In the genomic region with DNA sequence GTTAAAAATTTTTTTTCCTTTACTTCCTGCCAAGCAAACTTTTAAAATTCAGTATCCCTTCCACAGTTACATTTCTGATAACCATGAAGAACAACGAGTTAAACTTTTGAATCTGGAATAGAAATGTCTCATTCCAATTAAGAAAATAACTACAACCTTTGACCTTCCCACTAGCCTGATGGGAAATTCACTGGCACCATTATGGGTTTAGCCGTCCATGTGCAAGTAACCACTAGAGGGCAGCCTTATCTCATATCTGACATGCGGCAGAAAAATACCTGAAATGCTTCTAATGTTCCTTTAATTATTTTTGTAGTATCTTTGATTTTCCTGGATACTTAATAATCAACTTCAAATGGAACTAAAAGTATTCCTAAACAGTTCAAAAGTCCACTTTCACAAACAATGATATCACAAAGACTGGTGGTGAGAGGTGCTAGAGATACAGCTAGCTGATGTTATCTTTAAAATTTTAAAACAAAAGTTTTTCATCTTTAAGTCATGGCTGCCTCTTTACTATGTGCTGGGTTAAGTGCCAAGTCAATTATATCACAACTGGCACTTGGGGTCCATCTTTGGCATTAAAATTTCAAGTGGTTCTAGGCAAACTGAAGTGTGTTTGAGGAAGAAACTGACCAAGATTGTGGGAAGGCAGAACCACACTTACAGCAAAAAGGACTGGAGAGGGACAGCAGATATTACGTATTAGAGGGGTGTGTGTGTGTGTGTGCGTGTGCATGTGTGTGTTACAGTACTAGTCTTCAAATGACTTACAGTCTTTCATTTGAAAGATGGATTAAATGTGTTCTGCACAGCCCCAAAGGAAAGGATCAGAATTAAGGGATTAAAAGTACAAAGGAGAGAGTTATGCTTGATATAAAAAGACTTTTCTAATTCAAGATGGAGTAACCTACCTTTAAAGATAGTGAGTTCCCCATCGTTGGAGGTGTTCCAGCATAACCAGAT, we compare ENCODE assay signal across 8 cellular contexts.
DNase-seq lines count a peak whose midpoint lies in the region; ATAC-seq and TF ChIP-seq lines count a peak whose summit lies in the region.

No MANE protein-coding gene starts in this region.

- H3K36me3 Mint-ChIP-seq in Calu3 (ENCODE audit: insufficient read depth, unreplicated experiment) = peaks cover 2% of the 10 kb centered on the region
- peaks cover 9% of the 10 kb centered on the region for H3K36me3 Mint-ChIP-seq in activated CD4-positive, alpha-beta T cell treated with anti-CD3 and anti-CD28 coated beads for 36 hours (ENCODE audit: low read depth)

- H3K9me3 ChIP-seq in HEK293 (ENCODE audit: control insufficient read depth, insufficient read depth, low read depth, low read length) = no peaks in the 10 kb centered on the region
- H3K9me3 ChIP-seq in mucosa of descending colon = no peaks in the 10 kb centered on the region
- no peaks in the 10 kb centered on the region for H3K9me3 ChIP-seq in vagina

- ATAC-seq in activated CD4-positive, alpha-beta T cell treated with anti-CD3 and anti-CD28 coated beads for 36 hours = no peak
- ATAC-seq in mucosa of descending colon (peak; percentile 83), GM21515 (IDR thresholded peaks at IDR 0.05; ENCODE audit: unreplicated experiment) (no peak)

- H3K4me3 Mint-ChIP-seq in Calu3 (ENCODE audit: low read depth, unreplicated experiment) = no peak overlapping the region
- H3K4me3 Mint-ChIP-seq in activated CD4-positive, alpha-beta T cell treated with anti-CD3 and anti-CD28 coated beads for 36 hours = peak overlapping the region; percentile 30

- DNase-seq in Calu3 = peak; percentile 76
- DNase-seq in NCI-H345 (lab: John Stamatoyannopoulos, UW) = peak; percentile 65
- DNase-seq in activated CD4-positive, alpha-beta T cell treated with anti-CD3 and anti-CD28 coated beads for 36 hours = peak; percentile 68
- DNase-seq in epidermal melanocyte (ENCODE audit: insufficient read length, low spot score) = peak; percentile 90
- DNase-seq in mucosa of descending colon = peak in 1 of 3 donors; percentile 82
- no peak for DNase-seq in vagina (ENCODE audit: extremely low spot score in 2 of 2)

- CTCF ChIA-PET in Calu3 (lab: Charles Lee) (interaction anchor here (0.7 to 1.6 kb wide), 7 partner anchors 202 to 1248 kb away, joined by 3 to 33 read pairs (median 5); no protein-coding TSS in a partner anchor), HEK293 (lab: Yijun Ruan, JAX) (interaction anchor here (0.5 to 4.9 kb wide), 17 partner anchors 9 to 1250 kb away, joined by 3 to 32 read pairs (median 3); no protein-coding TSS in a partner anchor)
- CTCF ChIA-PET in activated CD4-positive, alpha-beta T cell treated with anti-CD3 and anti-CD28 coated beads for 36 hours (lab: Charles Lee) = interaction anchor here (0.5 to 7.6 kb wide), 76 partner anchors 8 to 1249 kb away, joined by 3 to 114 read pairs (median 4); partner anchors contain the start of gene ICE2

- H3K4me1 Mint-ChIP-seq in Calu3 (ENCODE audit: low read depth, unreplicated experiment) = peaks cover 9% of the 10 kb centered on the region
- H3K4me1 Mint-ChIP-seq in activated CD4-positive, alpha-beta T cell treated with anti-CD3 and anti-CD28 coated beads for 36 hours = peaks cover 85% of the 10 kb centered on the region

- TF ChIP-seq POLR2A in vagina (IDR thresholded peaks at IDR 0.05) = no peak

- H3K27me3 ChIP-seq in vagina = no peaks in the 10 kb centered on the region

- H3K4me3 ChIP-seq in HEK293 (ENCODE audit: low read depth, low read length) (no peak overlapping the region), mucosa of descending colon (no peak overlapping the region), vagina (no peak overlapping the region)

- H3K4me1 ChIP-seq in HEK293 (ENCODE audit: control insufficient read depth, insufficient read depth, low read length) (peaks cover 23% of the 10 kb centered on the region), mucosa of descending colon (ENCODE audit: low read depth) (no peaks in the 10 kb centered on the region), vagina (peaks cover 51% of the 10 kb centered on the region)

- POLR2A ChIA-PET in HEK293 (lab: Yijun Ruan, JAX) = no interaction called here
- POLR2A ChIA-PET in activated CD4-positive, alpha-beta T cell treated with anti-CD3 and anti-CD28 coated beads for 36 hours (lab: Charles Lee) = interaction anchor here (0.9 to 1.0 kb wide), 2 partner anchors 12 to 331 kb away, joined by 3 to 4 read pairs; no protein-coding TSS in a partner anchor

- no peak overlapping the region for H3K27ac ChIP-seq in HEK293 (ENCODE audit: extremely low read depth, low read depth, low read length)
- H3K27ac ChIP-seq in vagina = peak overlapping the region; percentile 15

- intact Hi-C loops in Calu3 (cut with micrococcal nuclease; ENCODE audit: unreplicated experiment) (loop anchor here (1.0 to 5.0 kb wide), 5 partner anchors 136 to 1246 kb away; no protein-coding TSS in a partner anchor), mucosa of descending colon (cut with DNase I, micrococcal nuclease) (loop anchor here (5.0 to 10.0 kb wide), 3 partner anchors 326 to 469 kb away; no protein-coding TSS in a partner anchor), vagina (cut with DNase I) (loop anchor here (10.0 kb wide), 1 partner anchor 1249 kb away; no protein-coding TSS in a partner anchor)
- intact Hi-C loops in activated CD4-positive, alpha-beta T cell treated with anti-CD3 and anti-CD28 coated beads for 36 hours (cut with DNase I, micrococcal nuclease) = loop anchor here (1.0 to 10.0 kb wide), 14 partner anchors 17 to 1249 kb away; partner anchors contain the start of gene ICE2 (in 1 of the 2)

- H3K36me3 ChIP-seq in HEK293 (ENCODE audit: control insufficient read depth in 2 of 2, insufficient read depth in 1 of 2, low read length in 2 of 2) = no peaks in the 10 kb centered on the region
- H3K36me3 ChIP-seq in mucosa of descending colon (ENCODE audit: low read depth) = no peaks in the 10 kb centered on the region
- no peaks in the 10 kb centered on the region for H3K36me3 ChIP-seq in vagina

- H3K27ac Mint-ChIP-seq in Calu3 (ENCODE audit: unreplicated experiment) = no peak overlapping the region
- peak overlapping the region; percentile 87 for H3K27ac Mint-ChIP-seq in activated CD4-positive, alpha-beta T cell treated with anti-CD3 and anti-CD28 coated beads for 36 hours

- peaks cover 38% of the 10 kb centered on the region for H3K27me3 Mint-ChIP-seq in Calu3 (ENCODE audit: unreplicated experiment)
- no peaks in the 10 kb centered on the region for H3K27me3 Mint-ChIP-seq in activated CD4-positive, alpha-beta T cell treated with anti-CD3 and anti-CD28 coated beads for 36 hours

- peak; percentile 76 for TF ChIP-seq CTCF in Calu3 (IDR thresholded peaks at IDR 0.05; ENCODE audit: unreplicated experiment)
- TF ChIP-seq CTCF in HEK293 (tag by site-specific recombination; IDR thresholded peaks at IDR 0.05) = no peak
- peak; percentile 73 for TF ChIP-seq CTCF in mucosa of descending colon (IDR thresholded peaks at IDR 0.05)
- peak; percentile 78 to 92 (median 82) for TF ChIP-seq CTCF in vagina (IDR thresholded peaks at IDR 0.05)

- no peaks in the 10 kb centered on the region for H3K9me3 Mint-ChIP-seq in Calu3 (ENCODE audit: low read depth, unreplicated experiment)
- no peaks in the 10 kb centered on the region for H3K9me3 Mint-ChIP-seq in activated CD4-positive, alpha-beta T cell treated with anti-CD3 and anti-CD28 coated beads for 36 hours (ENCODE audit: low read depth)

- no TSS peak for BruUV-seq in Calu3 (replicated peaks; lab: Mats Ljungman, UMichigan)

TF ChIP-seq in HEK293, 187 proteins besides CTCF, POLR2A, EP300 and RAD21 (continues in another document):
- TF ChIP-seq, protein P1, sequence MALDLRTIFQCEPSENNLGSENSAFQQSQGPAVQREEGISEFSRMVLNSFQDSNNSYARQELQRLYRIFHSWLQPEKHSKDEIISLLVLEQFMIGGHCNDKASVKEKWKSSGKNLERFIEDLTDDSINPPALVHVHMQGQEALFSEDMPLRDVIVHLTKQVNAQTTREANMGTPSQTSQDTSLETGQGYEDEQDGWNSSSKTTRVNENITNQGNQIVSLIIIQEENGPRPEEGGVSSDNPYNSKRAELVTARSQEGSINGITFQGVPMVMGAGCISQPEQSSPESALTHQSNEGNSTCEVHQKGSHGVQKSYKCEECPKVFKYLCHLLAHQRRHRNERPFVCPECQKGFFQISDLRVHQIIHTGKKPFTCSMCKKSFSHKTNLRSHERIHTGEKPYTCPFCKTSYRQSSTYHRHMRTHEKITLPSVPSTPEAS (tag by site-specific recombination; IDR thresholded peaks at IDR 0.05) = peak; percentile 54
- peak; percentile 74 for TF ChIP-seq ZNF76 (tag by site-specific recombination; IDR thresholded peaks at IDR 0.05; ENCODE audit: borderline replicate concordance, low read depth)
- TF ChIP-seq YY1 (tag by site-specific recombination; IDR thresholded peaks at IDR 0.05) = 0 out of 2 replicates have a peak, but pooled peaks have one; percentile 23
- peak; percentile 85 for TF ChIP-seq ZNF654 (tag by site-specific recombination; IDR thresholded peaks at IDR 0.05; ENCODE audit: low read depth)
- TF ChIP-seq ATF2 (tag by site-specific recombination; IDR thresholded peaks at IDR 0.05; ENCODE audit: low read depth) = no peak
- TF ChIP-seq IKZF3 (tag by site-specific recombination; IDR thresholded peaks at IDR 0.05) = peak; percentile 79
- TF ChIP-seq ELK4 (IDR thresholded peaks at IDR 0.05; ENCODE audit: borderline replicate concordance, low read depth, low read length) = no peak
- 0 out of 2 replicates have a peak, but pooled peaks have one; percentile 20 for TF ChIP-seq ZNF660 (tag by site-specific recombination; IDR thresholded peaks at IDR 0.05)

Comparison
In these comparisons a context has a peak if more than half of its experiments do, and no peak if none do; other contexts are left out.
1. DNase-seq: peak in Calu3 (single experiment), NCI-H345 (single experiment), activated CD4-positive, alpha-beta T cell treated with anti-CD3 and anti-CD28 coated beads for 36 hours (single experiment) and epidermal melanocyte (single experiment); none in vagina (0 of 2).